8 cellular contexts compared by ENCODE assay signal in the genomic region with DNA sequence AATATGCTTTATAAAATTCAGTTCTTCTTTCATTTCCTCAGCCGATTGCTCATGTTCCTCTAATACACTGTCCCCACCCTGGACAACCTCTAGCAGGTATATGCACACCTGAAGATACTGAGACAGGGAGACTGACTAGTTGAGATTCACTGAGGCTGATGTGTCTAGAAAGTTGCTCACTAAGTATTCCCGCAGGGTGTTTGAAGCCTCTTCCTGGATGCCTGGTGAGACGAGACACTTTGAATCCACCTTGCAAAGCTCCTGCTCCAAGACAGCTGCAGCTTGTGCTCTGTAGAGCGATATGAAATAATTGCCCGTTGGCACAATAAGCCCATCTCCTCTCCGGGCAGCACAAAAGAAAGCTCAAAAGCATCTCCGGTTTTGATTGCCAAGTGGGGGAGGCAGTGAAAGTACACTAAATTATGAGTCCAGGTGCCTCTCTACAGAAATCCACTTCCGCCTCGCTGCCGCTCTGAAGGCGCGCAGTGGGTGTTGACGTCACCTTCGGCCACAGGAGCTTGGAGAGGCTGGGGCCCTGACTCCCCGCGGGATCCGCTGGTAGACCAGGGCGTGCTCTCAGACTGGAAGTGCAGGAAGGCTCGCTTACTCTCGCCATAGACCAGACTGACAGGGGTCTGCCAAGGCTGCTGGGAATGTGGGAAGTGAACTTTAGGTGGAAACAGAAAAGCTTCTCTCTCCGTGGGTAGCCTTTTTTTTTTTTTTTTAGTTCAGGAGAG. TPM values are rescaled to one million over a fixed set of nuclear protein-coding genes. Genes with fewer than 3 reads are reported as not detected.
DNase-seq lines count a peak whose midpoint lies in the region; ATAC-seq, FAIRE-seq and TF ChIP-seq lines count a peak whose summit lies in the region.

No MANE protein-coding gene starts in this region.

- in situ Hi-C loops in GM12878 (cut with MboI) = no loop called here

- ATAC-seq in HG02623 (IDR thresholded peaks at IDR 0.05; ENCODE audit: unreplicated experiment) (peak; percentile 94), GM12878 (peak; percentile 97), left colon (peak; percentile 96)

- no peak for TF ChIP-seq CTCF in GM12878 (IDR thresholded peaks at IDR 0.05 in 2 of 3, conservative IDR thresholded peaks at IDR 0.05 in 1 of 3; ENCODE audit: control insufficient read depth in 2 of 3, extremely low read depth in 1 of 3, insufficient read depth in 1 of 3, low read depth in 3 of 3, low read length in 3 of 3)

- H3K79me2 ChIP-seq in GM12878 (ENCODE audit: control insufficient read depth, insufficient read depth, low read length) = no peaks in the 10 kb centered on the region

- peak overlapping the region; percentile 63; the same call in 1 of the 2 replicates for H3K4me3 ChIP-seq in GM12878

- DNase-seq in GM12891 (ENCODE audit: insufficient read length, low spot score) (no peak), NCI-H1417 (lab: John Stamatoyannopoulos, UW) (peak; percentile 92 to 99 (median 98)), T-helper 22 cell (ENCODE audit: low read depth) (peak; percentile 44), GM12878 (ENCODE audit: low read depth, low spot score) (no peak), left colon (peak; percentile 84 to 86), OCI-M2 (lab: John Stamatoyannopoulos, UW; ENCODE audit: unreplicated experiment) (no peak)
- peak; percentile 63 for DNase-seq in stimulated activated CD4-positive, alpha-beta T cell treated with anti-CD3 and anti-CD28 coated beads, Interleukin-4, amount 100 ng/mL, for 24 hours

- POLR2A ChIA-PET in GM12878 (lab: Charles Lee) = interaction anchor here (0.6 kb wide), 1 partner anchor 13 kb away, joined by 3 read pairs; no protein-coding TSS in a partner anchor

- WGBS in GM12878 (ENCODE audit: insufficient coverage, insufficient replicate concordance, low lambda C conversion rate, missing lambda C conversion rate) = 3% methylated on average over 21 of the region's 21 CpGs

- TF ChIP-seq EP300 in GM12878 (IDR thresholded peaks at IDR 0.05; ENCODE audit: borderline replicate concordance in 1 of 2, control insufficient read depth in 1 of 2, low read depth in 2 of 2, low read length in 2 of 2) = no peak

- peak overlapping the region; percentile 82 for H3K4me2 ChIP-seq in GM12878 (ENCODE audit: control insufficient read depth, insufficient read depth)

- FAIRE-seq in GM12891 (lab: Jason Lieb, UNC) (peak; percentile 69), GM12878 (lab: Jason Lieb, UNC) (peak; percentile 87)

- SMC1A ChIA-PET in GM12878 (lab: Charles Lee; ENCODE audit: uncharacterized antibody, unreplicated experiment) = interaction anchor here (0.6 to 1.3 kb wide), 4 partner anchors 127 to 558 kb away, joined by 3 read pairs; no protein-coding TSS in a partner anchor

- no peaks in the 10 kb centered on the region for H3K27me3 ChIP-seq in GM12878 (replicated peaks in 1 of 2; ENCODE audit: control insufficient read depth in 2 of 2, insufficient read depth in 2 of 2, low read length in 1 of 2)

- peaks cover 2% of the 10 kb centered on the region; the same call in 1 of the 2 replicates for H3K4me1 ChIP-seq in GM12878 (ENCODE audit: control insufficient read depth, insufficient read depth, low read length)

- intact Hi-C loops in GM12878 (cut with micrococcal nuclease; ENCODE audit: unreplicated experiment) = no loop called here
- intact Hi-C loops in left colon (cut with DNase I, micrococcal nuclease) = no loop called here

- H3K36me3 ChIP-seq in GM12878 (ENCODE audit: control insufficient read depth in 2 of 2, insufficient read depth in 2 of 2, low read length in 1 of 2) = no peaks in the 10 kb centered on the region

- CTCF ChIA-PET in GM12878 (lab: Yijun Ruan, JAX) = interaction anchor here (0.8 to 1.5 kb wide), 3 partner anchors 13 to 496 kb away, joined by 3 to 4 read pairs (median 3); no protein-coding TSS in a partner anchor

- no peaks in the 10 kb centered on the region for H3K9me3 ChIP-seq in GM12878 (replicated peaks; ENCODE audit: control insufficient read depth, insufficient read depth, low read length)

- peak overlapping the region; percentile 42 for H3K9ac ChIP-seq in GM12878 (ENCODE audit: control insufficient read depth, insufficient read depth, low read length)

- no peaks in the 10 kb centered on the region for H4K20me1 ChIP-seq in GM12878 (ENCODE audit: control insufficient read depth, insufficient read depth)

- peak overlapping the region; percentile 88 for H2AFZ ChIP-seq in GM12878 (ENCODE audit: control insufficient read depth, low read depth, low read length)

- no TSS peak for BruUV-seq in GM12878 (replicated peaks; lab: Mats Ljungman, UMichigan)

- TF ChIP-seq RAD21 in GM12878 (IDR thresholded peaks at IDR 0.05; ENCODE audit: insufficient read depth, low read depth, low read length) = no peak

- no peak for TF ChIP-seq POLR2A in GM12891 (IDR thresholded peaks at IDR 0.05; ENCODE audit: low read depth, low read length)
- peak; percentile 54 for TF ChIP-seq POLR2A in GM12878 (IDR thresholded peaks at IDR 0.05; ENCODE audit: low read depth, low read length)

- RAD21 ChIA-PET in GM12878 (lab: Charles Lee; ENCODE audit: unreplicated experiment) = no interaction called here

- no peak overlapping the region for H3K27ac ChIP-seq in GM12878 (ENCODE audit: control insufficient read depth, insufficient read depth)

TF ChIP-seq in GM12891, 5 proteins besides CTCF, POLR2A, EP300 and RAD21:
- TF ChIP-seq SPI1 (IDR thresholded peaks at IDR 0.05; ENCODE audit: low read depth, low read length) (peak; percentile 47), TAF1 (IDR thresholded peaks at IDR 0.05; ENCODE audit: low read depth, low read length) (no peak)

TF ChIP-seq in GM12878, 131 proteins besides CTCF, POLR2A, EP300 and RAD21 (continues in another document):
- TF ChIP-seq RFX5 (IDR thresholded peaks at IDR 0.05; ENCODE audit: low read depth, low read length) = no peak
- TF ChIP-seq SMAD5 (IDR thresholded peaks at IDR 0.05; ENCODE audit: low read depth) = no peak
- TF ChIP-seq CREM (IDR thresholded peaks at IDR 0.05; ENCODE audit: low read depth) = peak; percentile 81

RNA-seq across cellular contexts. Expression of a gene that starts 46.3 kb away (rescaled TPM):
- polyA plus RNA-seq in GM12891 (2012; ENCODE audit: low read depth, missing spikeins) = 0.08 TPM
- total RNA-seq in GM12878 (2013; cell fraction: nucleolus; rRNA removed) = 0.27 and 0.31 TPM in 2 replicates
- total RNA-seq in GM12878 (2014; rRNA removed) = 0.22 and 0.23 TPM in 2 replicates
- 0.13 and 0.14 TPM in 2 replicates for total RNA-seq in GM12878 (2014; rRNA removed; fragmentation: Illumina TruSeq; extraction: Trizol)
- 0.21 and 0.88 TPM in 2 replicates for total RNA-seq in GM12878 (2021)
- 0.12 TPM for polyA plus RNA-seq in GM12878 (2011; ENCODE audit: low read depth)
- 0.10 TPM in 1 of 2 replicates, not detected in the other for polyA plus RNA-seq in GM12878 (2011; rRNA removed)
- polyA plus RNA-seq in GM12878 (2011; cell fraction: cytosol; rRNA removed) = 0.03 TPM in 1 of 2 replicates, not detected in the other
- polyA plus RNA-seq in GM12878 (2011; cell fraction: nucleus; rRNA removed) = 0.06 and 0.07 TPM in 2 replicates
- polyA plus RNA-seq in GM12878 (2012) = 0.22 and 0.39 TPM in 2 replicates
- polyA plus RNA-seq in GM12878 (2014; fragmentation: Illumina TruSeq; extraction: Trizol) = 0.12 and 0.25 TPM in 2 replicates
- under 1 TPM in 1 of 2 experiments, not detected in 1; 0.09 TPM for polyA plus RNA-seq in GM12878 (2014; fragmentation: Nextera tagmentation; extraction: Ambion mirVana)
- 0.14 and 0.27 TPM in 2 replicates for polyA plus RNA-seq in GM12878 (2014; rRNA removed)
- under 1 TPM; 0.21 to 0.24 TPM for polyA plus RNA-seq in GM12878 (2016; fragmentation: Nextera tagmentation; extraction: Ambion mirVana)
- not detected in 2 replicates for polyA minus RNA-seq in GM12878 (2011; rRNA and poly(A)+ RNA removed)
- polyA minus RNA-seq in GM12878 (2011; cell fraction: cytosol; rRNA and poly(A)+ RNA removed) = not detected in 2 replicates
- not detected in 2 replicates for polyA minus RNA-seq in GM12878 (2011; cell fraction: nucleus; rRNA and poly(A)+ RNA removed)
- 100 to 1,000 TPM; 584 to 629 TPM for total RNA-seq in left colon

RNA-seq across cellular contexts. Expression of a gene that starts 50.0 kb away (rescaled TPM):
- polyA plus RNA-seq in GM12891 (2012; ENCODE audit: low read depth, missing spikeins) = 0.01 TPM
- 0.19 and 0.24 TPM in 2 replicates for total RNA-seq in GM12878 (2013; cell fraction: nucleolus; rRNA removed)
- total RNA-seq in GM12878 (2014; rRNA removed) = under 0.01 TPM in 1 of 2 replicates, not detected in the other
- total RNA-seq in GM12878 (2014; rRNA removed; fragmentation: Illumina TruSeq; extraction: Trizol) = not detected in 2 replicates
- total RNA-seq in GM12878 (2021) = 0.08 TPM in 2 replicates
- polyA plus RNA-seq in GM12878 (2011; ENCODE audit: low read depth) = not detected
- polyA plus RNA-seq in GM12878 (2011; rRNA removed) = not detected in 2 replicates
- polyA plus RNA-seq in GM12878 (2011; cell fraction: cytosol; rRNA removed) = 0.01 TPM in 1 of 2 replicates, not detected in the other
- polyA plus RNA-seq in GM12878 (2011; cell fraction: nucleus; rRNA removed) = not detected in 2 replicates
- polyA plus RNA-seq in GM12878 (2012) = not detected in 2 replicates
- 0.03 TPM in 1 of 2 replicates, not detected in the other for polyA plus RNA-seq in GM12878 (2014; fragmentation: Illumina TruSeq; extraction: Trizol)
- not detected for polyA plus RNA-seq in GM12878 (2014; fragmentation: Nextera tagmentation; extraction: Ambion mirVana)
- polyA plus RNA-seq in GM12878 (2014; rRNA removed) = 0.01 TPM in 1 of 2 replicates, not detected in the other
- not detected for polyA plus RNA-seq in GM12878 (2016; fragmentation: Nextera tagmentation; extraction: Ambion mirVana)
- polyA minus RNA-seq in GM12878 (2011; rRNA and poly(A)+ RNA removed) = not detected in 2 replicates
- polyA minus RNA-seq in GM12878 (2011; cell fraction: cytosol; rRNA and poly(A)+ RNA removed) = not detected in 2 replicates
- not detected in 2 replicates for polyA minus RNA-seq in GM12878 (2011; cell fraction: nucleus; rRNA and poly(A)+ RNA removed)
- under 1 TPM in 1 of 2 donors, not detected in 1; 0.34 TPM for total RNA-seq in left colon

RNA-seq across cellular contexts. Expression of a gene that starts 54.8 kb away (rescaled TPM):
- 0.06 TPM for polyA plus RNA-seq in GM12891 (2012; ENCODE audit: low read depth, missing spikeins)
- not detected in 2 replicates for total RNA-seq in GM12878 (2013; cell fraction: nucleolus; rRNA removed)
- total RNA-seq in GM12878 (2014; rRNA removed) (0.11 and 0.16 TPM in 2 replicates), GM12878 (2014; rRNA removed; fragmentation: Illumina TruSeq; extraction: Trizol) (0.14 and 0.40 TPM in 2 replicates), GM12878 (2021) (0.10 and 0.27 TPM in 2 replicates), left colon (not detected)
- 0.55 TPM for polyA plus RNA-seq in GM12878 (2011; ENCODE audit: low read depth)
- polyA plus RNA-seq in GM12878 (2011; rRNA removed) (not detected in 2 replicates), GM12878 (2014; fragmentation: Illumina TruSeq; extraction: Trizol) (0.34 and 0.44 TPM in 2 replicates), GM12878 (2014; fragmentation: Nextera tagmentation; extraction: Ambion mirVana) (under 1 TPM; 0.11 to 0.43 TPM), GM12878 (2014; rRNA removed) (0.10 and 0.17 TPM in 2 replicates), GM12878 (2016; fragmentation: Nextera tagmentation; extraction: Ambion mirVana) (under 1 TPM in 1 of 2 experiments, not detected in 1; 0.31 TPM)
- not detected in 2 replicates for polyA plus RNA-seq in GM12878 (2011; cell fraction: cytosol; rRNA removed)
- not detected in 2 replicates for polyA plus RNA-seq in GM12878 (2011; cell fraction: nucleus; rRNA removed)
- 0.70 and 1.0 TPM in 2 replicates for polyA plus RNA-seq in GM12878 (2012)
- polyA minus RNA-seq in GM12878 (2011; rRNA and poly(A)+ RNA removed) = not detected in 2 replicates
- polyA minus RNA-seq in GM12878 (2011; cell fraction: cytosol; rRNA and poly(A)+ RNA removed) = not detected in 2 replicates
- polyA minus RNA-seq in GM12878 (2011; cell fraction: nucleus; rRNA and poly(A)+ RNA removed) = not detected in 2 replicates

Comparison
In these comparisons a context has a peak if more than half of its experiments do, and no peak if none do; other contexts are left out.
1. DNase-seq: peak in NCI-H1417 (3 of 3), T-helper 22 cell (single experiment), left colon (2 of 2) and stimulated activated CD4-positive, alpha-beta T cell treated with anti-CD3 and anti-CD28 coated beads, Interleukin-4, amount 100 ng/mL, for 24 hours (single experiment); none in GM12891 (single experiment), GM12878 (single experiment) and OCI-M2 (single experiment).
2. RNA of a gene that starts 46.3 kb away (total RNA-seq): 584 to 629 TPM in left colon; 0.13 to 0.88 TPM in GM12878; every median in the first group is over 100 times any median in the second.
3. Peak in every context shown above with its lines, with median percentiles within 50 percentile points of each other: ATAC-seq.